ENCODE assay signal across 8 cellular contexts in the genomic region with DNA sequence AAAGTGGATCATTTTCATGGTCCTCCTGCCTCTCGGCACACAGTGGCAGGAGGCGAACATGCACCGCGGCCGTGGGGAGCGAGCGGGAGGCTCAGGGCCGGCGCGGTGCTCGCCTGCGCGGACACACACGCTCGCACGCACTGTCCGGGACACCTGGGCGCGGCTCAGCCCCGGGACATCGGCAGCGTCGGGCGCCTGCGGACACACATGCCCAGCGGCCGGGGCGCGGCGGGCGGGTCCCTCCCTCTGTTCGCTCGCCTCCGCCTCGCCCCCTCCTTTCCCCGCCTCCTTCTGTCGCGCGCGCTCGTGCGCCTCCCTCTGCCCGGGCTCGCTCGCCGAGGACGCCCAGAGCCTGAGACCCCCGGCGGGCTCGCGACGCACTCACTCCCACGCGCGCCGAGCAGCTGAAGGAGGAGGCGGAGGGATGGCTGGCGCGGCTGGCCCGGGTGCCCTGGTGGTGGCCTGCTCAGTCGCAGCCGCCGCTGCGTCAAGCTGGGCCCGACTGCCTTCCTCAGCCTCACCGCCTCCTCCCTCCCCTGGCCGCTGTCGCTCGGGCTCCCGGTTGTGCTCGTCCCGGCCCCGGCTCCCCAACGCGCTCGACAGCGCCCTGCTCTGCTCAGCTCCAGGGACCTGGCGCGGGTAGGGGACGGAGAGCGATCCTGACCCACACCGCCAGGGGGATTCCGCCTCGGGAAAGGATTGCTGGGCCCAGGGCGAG. TPM values are rescaled to one million over a fixed set of nuclear protein-coding genes. Genes with fewer than 3 reads are reported as not detected.
DNase-seq lines count a peak whose midpoint lies in the region; ATAC-seq and TF ChIP-seq lines count a peak whose summit lies in the region.

A gene (minus strand): TSS at position 230 of the 718 bp plus-strand sequence. CDS start 170 bp downstream, at position 60.

- no peaks in the 10 kb centered on the region for H3K9me3 Mint-ChIP-seq in HFFc6
- H3K9me3 Mint-ChIP-seq in activated T-cell treated with anti-CD3 and anti-CD28 coated beads, Interleukin-2, amount 50 U/mL, for 4 hours, result no peaks in the 10 kb centered on the region
- no peaks in the 10 kb centered on the region for H3K9me3 Mint-ChIP-seq in nephron progenitor cell

- H3K27ac Mint-ChIP-seq in HFFc6 (peak within 1 kb of the TSS; percentile 25), nephron progenitor cell (no peak within 1 kb of the TSS)

- intact Hi-C loops in upper lobe of right lung (cut with DNase I), result no loop called here

- peak; percentile 86 for DNase-seq in ELR (ENCODE audit: low read depth)
- peak; percentile 84 for DNase-seq in HFFc6
- peak; percentile 87 for DNase-seq in NCI-H2171 treated with DMSO at 0.1 percent for 48 hours (lab: John Stamatoyannopoulos, UW)
- no peak for DNase-seq in activated T-cell treated with anti-CD3 and anti-CD28 coated beads, Interleukin-2, amount 50 U/mL, for 4 hours
- DNase-seq in nephron progenitor cell, result peak; percentile 87
- peak; percentile 90 for DNase-seq in upper lobe of right lung

- no peaks in the 10 kb centered on the region for H3K36me3 ChIP-seq in gastroesophageal sphincter
- no peaks in the 10 kb centered on the region for H3K36me3 ChIP-seq in upper lobe of right lung

- H3K27me3 ChIP-seq in gastroesophageal sphincter (peaks cover 30% of the 10 kb centered on the region), upper lobe of right lung (peaks cover 7% of the 10 kb centered on the region)

- H3K9me3 ChIP-seq in gastroesophageal sphincter (no peaks in the 10 kb centered on the region), upper lobe of right lung (no peaks in the 10 kb centered on the region)

- no peak for TF ChIP-seq EP300 in gastroesophageal sphincter (IDR thresholded peaks at IDR 0.05)

- H3K4me1 ChIP-seq in gastroesophageal sphincter (peaks cover 0 to 30% (median 0%) of the 10 kb centered on the region in 3 donors), upper lobe of right lung (peaks cover 13% of the 10 kb centered on the region)

- H3K4me1 Mint-ChIP-seq in HFFc6 (ENCODE audit: low read depth) (peaks cover 39% of the 10 kb centered on the region), nephron progenitor cell (peaks cover 7% of the 10 kb centered on the region)
- peaks cover 7% of the 10 kb centered on the region for H3K4me1 Mint-ChIP-seq in activated T-cell treated with anti-CD3 and anti-CD28 coated beads, Interleukin-2, amount 50 U/mL, for 4 hours (ENCODE audit: low read depth)

- H3K27me3 Mint-ChIP-seq in HFFc6 (ENCODE audit: insufficient read depth) (peaks cover 3% of the 10 kb centered on the region; the same call in 1 of the 2 replicates), nephron progenitor cell (ENCODE audit: low read depth, poor library complexity) (peaks cover 56% of the 10 kb centered on the region)
- peaks cover 27% of the 10 kb centered on the region for H3K27me3 Mint-ChIP-seq in activated T-cell treated with anti-CD3 and anti-CD28 coated beads, Interleukin-2, amount 50 U/mL, for 4 hours (ENCODE audit: low read depth)

- peak within 1 kb of the TSS; percentile 45 to 63 for H3K4me3 ChIP-seq in gastroesophageal sphincter
- peak within 1 kb of the TSS; percentile 62 for H3K4me3 ChIP-seq in upper lobe of right lung

- 0% methylated on average over 1 of the region's 85 CpGs; no CpG with 5 or more reads in 1 of the 2 donors for WGBS in gastroesophageal sphincter (ENCODE audit: low coverage in 1 of 2), 2 donors

- H3K36me3 Mint-ChIP-seq in HFFc6 (ENCODE audit: low read depth) (no peaks in the 10 kb centered on the region), nephron progenitor cell (ENCODE audit: low read depth) (no peaks in the 10 kb centered on the region)
- H3K36me3 Mint-ChIP-seq in activated T-cell treated with anti-CD3 and anti-CD28 coated beads, Interleukin-2, amount 50 U/mL, for 4 hours (ENCODE audit: insufficient read depth), result peaks cover 4% of the 10 kb centered on the region

- peak; percentile 62 to 75 for ATAC-seq in activated T-cell treated with anti-CD3 and anti-CD28 coated beads, Interleukin-2, amount 50 U/mL, for 4 hours
- ATAC-seq in gastroesophageal sphincter, result peak; percentile 94
- ATAC-seq in upper lobe of right lung, result peak; percentile 96
- no peak for ATAC-seq in HG03460 (IDR thresholded peaks at IDR 0.05; ENCODE audit: unreplicated experiment)

- TF ChIP-seq CTCF in HFFc6 (IDR thresholded peaks at IDR 0.05) (peak; percentile 88), gastroesophageal sphincter (IDR thresholded peaks at IDR 0.05) (peak; percentile 26 to 66 (median 61)), nephron progenitor cell (IDR thresholded peaks at IDR 0.05) (peak; percentile 73), upper lobe of right lung (IDR thresholded peaks at IDR 0.05) (peak; percentile 69)

- H3K4me3 Mint-ChIP-seq in HFFc6 (peak within 1 kb of the TSS; percentile 88), nephron progenitor cell (peak within 1 kb of the TSS; percentile 69)
- H3K4me3 Mint-ChIP-seq in activated T-cell treated with anti-CD3 and anti-CD28 coated beads, Interleukin-2, amount 50 U/mL, for 4 hours, result peak within 1 kb of the TSS; percentile 13

- H3K27ac ChIP-seq in gastroesophageal sphincter, result peak within 1 kb of the TSS in 3 of 4 donors; percentile 71 to 77 (median 71)
- H3K27ac ChIP-seq in upper lobe of right lung, result peak within 1 kb of the TSS; percentile 55

- peak in 1 of 2 donors; percentile 34 for TF ChIP-seq POLR2A in gastroesophageal sphincter (IDR thresholded peaks at IDR 0.05)

RNA-seq across cellular contexts. Expression of the gene that starts here (rescaled TPM):
- 10 to 100 TPM in 4 of 6 experiments, 1 to 10 TPM in 2; 4.0 to 14.9 (median 12.7) TPM for total RNA-seq in HFFc6 (2021; fragmentation: NEBNext Ultra II Directional; extraction: Animal tissue kit (Norgen Biotek cat#: 25700))
- total RNA-seq in activated T-cell treated with anti-CD3 and anti-CD28 coated beads, Interleukin-2, amount 50 U/mL, for 4 hours, result under 1 TPM; 0.40 to 0.68 (median 0.43) TPM
- total RNA-seq in gastroesophageal sphincter, result 10 to 100 TPM in 2 of 4 donors, 1 to 10 TPM in 2; 6.8 to 15.1 (median 11.3) TPM
- total RNA-seq in upper lobe of right lung, result 10.8 TPM

Comparison
In these comparisons a context has a peak if more than half of its experiments do, and no peak if none do; other contexts are left out.
1. Peak in ATAC-seq in activated T-cell treated with anti-CD3 and anti-CD28 coated beads, Interleukin-2, amount 50 U/mL, for 4 hours; RNA of the gene not detected or under 1 TPM.
2. H3K4me3 Mint-ChIP-seq: peak in every context shown above with its lines; median percentile 88 in HFFc6; 69 in nephron progenitor cell; 13 in activated T-cell treated with anti-CD3 and anti-CD28 coated beads, Interleukin-2, amount 50 U/mL, for 4 hours.